ENCODE assay signal across 19 cellular contexts in genomic region chr17:79907217-79907715, GRCh38.
"Had no signal": no experiment of that assay in that cellular context is flagged by ENCODE, and none has a peak within 500 bp of the region (broad histone marks: within the 10 kb centered on the region; RNA-seq: fewer than 3 reads in every experiment).

No MANE protein-coding gene starts in this region.

- H3K27ac ChIP-seq: ascending aorta, breast epithelium, esophagus muscularis mucosa, psoas muscle, skin epidermis, suprapubic skin, transverse colon, VCaP had no signal

- H3K27ac Mint-ChIP-seq: activated naive CD4-positive, alpha-beta T cell treated with anti-CD3 and anti-CD28 coated beads, Interleukin-2, amount 50 U/mL, for 24 hours; mesothelial cell of epicardium; stimulated activated naive CD8-positive, alpha-beta T cell treated with anti-CD3 and anti-CD28 coated beads, Interleukin-15, amount 100 ng/mL, for 72 hours; T-helper 17 cell had no signal

- H3K4me1 Mint-ChIP-seq: activated naive CD4-positive, alpha-beta T cell treated with anti-CD3 and anti-CD28 coated beads, Interleukin-2, amount 50 U/mL, for 24 hours; mesothelial cell of epicardium; stimulated activated naive CD8-positive, alpha-beta T cell treated with anti-CD3 and anti-CD28 coated beads, Interleukin-15, amount 100 ng/mL, for 72 hours had no signal

- H3K4me3 Mint-ChIP-seq: activated naive CD4-positive, alpha-beta T cell treated with anti-CD3 and anti-CD28 coated beads, Interleukin-2, amount 50 U/mL, for 24 hours; mesothelial cell of epicardium; neural crest cell; stimulated activated naive CD8-positive, alpha-beta T cell treated with anti-CD3 and anti-CD28 coated beads, Interleukin-15, amount 100 ng/mL, for 72 hours; T-helper 17 cell had no signal

- H3K9me3 Mint-ChIP-seq: activated naive CD4-positive, alpha-beta T cell treated with anti-CD3 and anti-CD28 coated beads, Interleukin-2, amount 50 U/mL, for 24 hours; mesothelial cell of epicardium; neural crest cell; stimulated activated naive CD8-positive, alpha-beta T cell treated with anti-CD3 and anti-CD28 coated beads, Interleukin-15, amount 100 ng/mL, for 72 hours had no signal

- DNase-seq: activated CD4-positive, alpha-beta T cell treated with anti-CD3 and anti-CD28 coated beads, Interleukin-2, amount 50 U/mL, for 4 hours; activated gamma-delta T cell; effector CD4-positive, alpha-beta T cell; hippocampal formation; stimulated activated CD4-positive, alpha-beta T cell treated with anti-CD3 and anti-CD28 coated beads, Interleukin-15, amount 100 ng/mL, for 24 hours; stimulated activated CD4-positive, alpha-beta T cell treated with anti-CD3 and anti-CD28 coated beads, Interleukin-4, amount 100 ng/mL, for 1 hour; stimulated activated naive CD8-positive, alpha-beta T cell treated with anti-CD3 and anti-CD28 coated beads, Interleukin-15, amount 100 ng/mL, for 72 hours; T-helper 17 cell had no signal

- H3K27me3 ChIP-seq: ascending aorta, transverse colon had no signal

- H3K9me3 ChIP-seq: ascending aorta, breast epithelium, esophagus muscularis mucosa, psoas muscle, suprapubic skin, transverse colon had no signal

- H3K4me1 ChIP-seq: ascending aorta, breast epithelium, esophagus muscularis mucosa, psoas muscle, transverse colon had no signal

- H3K4me3 ChIP-seq: ascending aorta, breast epithelium, esophagus muscularis mucosa, psoas muscle, skin epidermis, suprapubic skin, transverse colon had no signal

- H3K36me3 Mint-ChIP-seq: activated naive CD4-positive, alpha-beta T cell treated with anti-CD3 and anti-CD28 coated beads, Interleukin-2, amount 50 U/mL, for 24 hours; mesothelial cell of epicardium had no signal

- H3K36me3 ChIP-seq: ascending aorta, breast epithelium, esophagus muscularis mucosa, suprapubic skin, transverse colon had no signal
